ENCODE assay signal across 1 cellular context in the genomic region with DNA sequence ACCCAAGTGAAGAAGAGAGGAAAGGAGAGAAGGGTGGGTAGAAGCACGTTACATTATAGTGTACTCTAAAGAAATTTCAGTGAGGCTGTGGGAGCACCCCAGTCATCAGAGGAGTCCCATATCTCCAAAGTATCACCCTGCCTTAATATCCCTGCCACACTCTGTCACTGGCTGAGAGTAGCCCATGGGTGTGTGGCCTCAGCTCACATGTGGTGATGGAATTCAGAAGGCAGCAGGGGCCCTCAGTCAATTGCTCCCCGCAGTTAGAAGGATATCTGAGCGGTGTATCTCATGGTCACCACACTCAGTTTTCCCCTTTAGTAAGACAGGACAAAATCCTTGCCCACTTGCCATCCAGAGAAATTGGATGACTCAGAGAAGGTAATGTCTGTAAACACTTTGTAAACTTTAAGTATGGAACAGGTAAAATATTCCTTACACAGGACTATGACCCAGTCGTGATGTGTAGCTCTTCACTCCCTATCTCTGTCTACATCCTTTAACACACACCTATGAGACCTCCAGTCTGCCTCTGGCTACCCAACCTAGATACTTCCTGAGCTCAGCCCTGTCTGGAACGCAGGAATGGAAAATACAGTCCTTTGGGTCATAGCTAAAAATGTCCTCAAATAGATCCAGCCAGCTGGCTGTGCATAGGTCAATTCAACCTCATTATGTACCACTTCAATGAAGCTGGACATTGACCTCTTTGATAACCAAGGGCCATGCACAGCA.
TF ChIP-seq lines count a peak whose summit lies in the region.

No MANE protein-coding gene starts in this region.

TF ChIP-seq in HepG2, 621 proteins besides CTCF, POLR2A, EP300 and RAD21 (continued from another document and continues in another):
- TF ChIP-seq, protein P1, sequence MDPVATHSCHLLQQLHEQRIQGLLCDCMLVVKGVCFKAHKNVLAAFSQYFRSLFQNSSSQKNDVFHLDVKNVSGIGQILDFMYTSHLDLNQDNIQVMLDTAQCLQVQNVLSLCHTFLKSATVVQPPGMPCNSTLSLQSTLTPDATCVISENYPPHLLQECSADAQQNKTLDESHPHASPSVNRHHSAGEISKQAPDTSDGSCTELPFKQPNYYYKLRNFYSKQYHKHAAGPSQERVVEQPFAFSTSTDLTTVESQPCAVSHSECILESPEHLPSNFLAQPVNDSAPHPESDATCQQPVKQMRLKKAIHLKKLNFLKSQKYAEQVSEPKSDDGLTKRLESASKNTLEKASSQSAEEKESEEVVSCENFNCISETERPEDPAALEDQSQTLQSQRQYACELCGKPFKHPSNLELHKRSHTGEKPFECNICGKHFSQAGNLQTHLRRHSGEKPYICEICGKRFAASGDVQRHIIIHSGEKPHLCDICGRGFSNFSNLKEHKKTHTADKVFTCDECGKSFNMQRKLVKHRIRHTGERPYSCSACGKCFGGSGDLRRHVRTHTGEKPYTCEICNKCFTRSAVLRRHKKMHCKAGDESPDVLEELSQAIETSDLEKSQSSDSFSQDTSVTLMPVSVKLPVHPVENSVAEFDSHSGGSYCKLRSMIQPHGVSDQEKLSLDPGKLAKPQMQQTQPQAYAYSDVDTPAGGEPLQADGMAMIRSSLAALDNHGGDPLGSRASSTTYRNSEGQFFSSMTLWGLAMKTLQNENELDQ (CRISPR knock-in tag; IDR thresholded peaks at IDR 0.05; ENCODE audit: borderline replicate concordance) = no peak
- TF ChIP-seq SKI (IDR thresholded peaks at IDR 0.05; ENCODE audit: partially characterized antibody) (peak; percentile 82), MBD4 (IDR thresholded peaks at IDR 0.05; ENCODE audit: borderline replicate concordance, low read length) (peak; percentile 64; the same call in 1 of the 2 replicates), ZSCAN29 (CRISPR knock-in tag; conservative IDR thresholded peaks at IDR 0.05) (no peak), YY1 (IDR thresholded peaks at IDR 0.05; ENCODE audit: insufficient read depth, insufficient replicate concordance, low read depth, low read length) (no peak), ZKSCAN5 (CRISPR knock-in tag; IDR thresholded peaks at IDR 0.05) (no peak), ATM (IDR thresholded peaks at IDR 0.05; ENCODE audit: borderline replicate concordance) (peak; percentile 73; the same call in 1 of the 2 replicates), ZNF720 (CRISPR knock-in tag; IDR thresholded peaks at IDR 0.05) (no peak), ZNF256 (CRISPR knock-in tag; conservative IDR thresholded peaks at IDR 0.05) (no peak), NFIC (IDR thresholded peaks at IDR 0.05; ENCODE audit: low read length) (peak; percentile 81; the same call in 1 of the 2 replicates), KMT2B (CRISPR knock-in tag; IDR thresholded peaks at IDR 0.05) (no peak; the same call in 1 of the 2 replicates), ZNF772 (CRISPR knock-in tag; IDR thresholded peaks at IDR 0.05) (peak; percentile 75; the same call in 1 of the 2 replicates), ZFP36 (IDR thresholded peaks at IDR 0.05; ENCODE audit: borderline replicate concordance, low read depth, low read length, partially characterized antibody) (no peak), ZNF207 (IDR thresholded peaks at IDR 0.05; ENCODE audit: borderline replicate concordance) (no peak), NR2F6 (IDR thresholded peaks at IDR 0.05) (peak; percentile 89), NR2F6 (CRISPR knock-in tag; IDR thresholded peaks at IDR 0.05) (peak; percentile 94), ZNF446 (CRISPR knock-in tag; IDR thresholded peaks at IDR 0.05) (no peak), ZZZ3 (CRISPR knock-in tag; IDR thresholded peaks at IDR 0.05; ENCODE audit: borderline replicate concordance) (no peak), GABPA (IDR thresholded peaks at IDR 0.05; ENCODE audit: low read depth, low read length) (no peak), GABPA (CRISPR knock-in tag; IDR thresholded peaks at IDR 0.05; ENCODE audit: low read depth) (peak; percentile 62), ZFX (CRISPR knock-in tag; IDR thresholded peaks at IDR 0.05; ENCODE audit: low read depth) (peak; percentile 43; the same call in 1 of the 2 replicates), ZFP1 (CRISPR knock-in tag; IDR thresholded peaks at IDR 0.05) (peak; percentile 62; the same call in 1 of the 2 replicates), RARA (CRISPR knock-in tag; IDR thresholded peaks at IDR 0.05) (peak; percentile 90), ERF (CRISPR knock-in tag; IDR thresholded peaks at IDR 0.05) (peak; percentile 90), POLR2AphosphoS5 (IDR thresholded peaks at IDR 0.05; ENCODE audit: low read depth, low read length) (peak; percentile 49), BRD4 (CRISPR knock-in tag; IDR thresholded peaks at IDR 0.05) (no peak), MYC (CRISPR knock-in tag; IDR thresholded peaks at IDR 0.05; ENCODE audit: borderline replicate concordance) (no peak), KLF11 (CRISPR knock-in tag; IDR thresholded peaks at IDR 0.05) (no peak), ELF4 (CRISPR knock-in tag; IDR thresholded peaks at IDR 0.05; ENCODE audit: borderline replicate concordance) (peak; percentile 36; the same call in 1 of the 2 replicates), CEBPB (IDR thresholded peaks at IDR 0.05; ENCODE audit: borderline replicate concordance, low read depth, low read length) (no peak), PHF21A (CRISPR knock-in tag; IDR thresholded peaks at IDR 0.05) (peak; percentile 97), RFX5 (IDR thresholded peaks at IDR 0.05; ENCODE audit: low read depth, low read length) (no peak), ZNF570 (CRISPR knock-in tag; IDR thresholded peaks at IDR 0.05; ENCODE audit: borderline replicate concordance) (no peak)
- TF ChIP-seq, protein P2, sequence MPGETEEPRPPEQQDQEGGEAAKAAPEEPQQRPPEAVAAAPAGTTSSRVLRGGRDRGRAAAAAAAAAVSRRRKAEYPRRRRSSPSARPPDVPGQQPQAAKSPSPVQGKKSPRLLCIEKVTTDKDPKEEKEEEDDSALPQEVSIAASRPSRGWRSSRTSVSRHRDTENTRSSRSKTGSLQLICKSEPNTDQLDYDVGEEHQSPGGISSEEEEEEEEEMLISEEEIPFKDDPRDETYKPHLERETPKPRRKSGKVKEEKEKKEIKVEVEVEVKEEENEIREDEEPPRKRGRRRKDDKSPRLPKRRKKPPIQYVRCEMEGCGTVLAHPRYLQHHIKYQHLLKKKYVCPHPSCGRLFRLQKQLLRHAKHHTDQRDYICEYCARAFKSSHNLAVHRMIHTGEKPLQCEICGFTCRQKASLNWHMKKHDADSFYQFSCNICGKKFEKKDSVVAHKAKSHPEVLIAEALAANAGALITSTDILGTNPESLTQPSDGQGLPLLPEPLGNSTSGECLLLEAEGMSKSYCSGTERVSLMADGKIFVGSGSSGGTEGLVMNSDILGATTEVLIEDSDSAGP (CRISPR knock-in tag; IDR thresholded peaks at IDR 0.05; ENCODE audit: borderline replicate concordance) = no peak
- TF ChIP-seq, protein P3, sequence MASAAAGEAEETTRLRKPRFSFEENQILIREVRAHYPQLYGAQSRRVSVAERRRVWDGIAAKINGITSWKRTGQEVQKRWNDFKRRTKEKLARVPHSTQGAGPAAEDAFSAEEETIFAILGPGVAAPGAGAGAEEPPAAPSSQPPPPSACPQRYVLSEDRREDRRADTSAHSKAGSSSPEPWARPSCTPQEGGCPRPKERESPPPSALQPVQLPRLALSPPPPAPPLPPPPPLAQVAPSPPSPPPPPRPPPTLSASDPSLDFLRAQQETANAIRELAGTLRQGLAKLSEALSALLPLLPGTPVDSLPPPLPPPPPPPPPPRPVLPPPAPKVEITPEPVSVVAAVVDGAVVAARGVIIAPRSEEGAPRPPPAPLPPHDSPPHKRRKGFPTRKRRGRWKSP (CRISPR knock-in tag; IDR thresholded peaks at IDR 0.05) = no peak
- TF ChIP-seq, protein P4, sequence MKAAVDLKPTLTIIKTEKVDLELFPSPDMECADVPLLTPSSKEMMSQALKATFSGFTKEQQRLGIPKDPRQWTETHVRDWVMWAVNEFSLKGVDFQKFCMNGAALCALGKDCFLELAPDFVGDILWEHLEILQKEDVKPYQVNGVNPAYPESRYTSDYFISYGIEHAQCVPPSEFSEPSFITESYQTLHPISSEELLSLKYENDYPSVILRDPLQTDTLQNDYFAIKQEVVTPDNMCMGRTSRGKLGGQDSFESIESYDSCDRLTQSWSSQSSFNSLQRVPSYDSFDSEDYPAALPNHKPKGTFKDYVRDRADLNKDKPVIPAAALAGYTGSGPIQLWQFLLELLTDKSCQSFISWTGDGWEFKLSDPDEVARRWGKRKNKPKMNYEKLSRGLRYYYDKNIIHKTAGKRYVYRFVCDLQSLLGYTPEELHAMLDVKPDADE (CRISPR knock-in tag; IDR thresholded peaks at IDR 0.05) = no peak
- TF ChIP-seq, protein P5, sequence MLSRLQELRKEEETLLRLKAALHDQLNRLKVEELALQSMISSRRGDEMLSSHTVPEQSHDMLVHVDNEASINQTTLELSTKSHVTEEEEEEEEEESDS (CRISPR knock-in tag; IDR thresholded peaks at IDR 0.05; ENCODE audit: borderline replicate concordance) = no peak
- TF ChIP-seq, protein P6, sequence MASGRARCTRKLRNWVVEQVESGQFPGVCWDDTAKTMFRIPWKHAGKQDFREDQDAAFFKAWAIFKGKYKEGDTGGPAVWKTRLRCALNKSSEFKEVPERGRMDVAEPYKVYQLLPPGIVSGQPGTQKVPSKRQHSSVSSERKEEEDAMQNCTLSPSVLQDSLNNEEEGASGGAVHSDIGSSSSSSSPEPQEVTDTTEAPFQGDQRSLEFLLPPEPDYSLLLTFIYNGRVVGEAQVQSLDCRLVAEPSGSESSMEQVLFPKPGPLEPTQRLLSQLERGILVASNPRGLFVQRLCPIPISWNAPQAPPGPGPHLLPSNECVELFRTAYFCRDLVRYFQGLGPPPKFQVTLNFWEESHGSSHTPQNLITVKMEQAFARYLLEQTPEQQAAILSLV (CRISPR knock-in tag; IDR thresholded peaks at IDR 0.05; ENCODE audit: borderline replicate concordance) = no peak
- TF ChIP-seq, protein P7, sequence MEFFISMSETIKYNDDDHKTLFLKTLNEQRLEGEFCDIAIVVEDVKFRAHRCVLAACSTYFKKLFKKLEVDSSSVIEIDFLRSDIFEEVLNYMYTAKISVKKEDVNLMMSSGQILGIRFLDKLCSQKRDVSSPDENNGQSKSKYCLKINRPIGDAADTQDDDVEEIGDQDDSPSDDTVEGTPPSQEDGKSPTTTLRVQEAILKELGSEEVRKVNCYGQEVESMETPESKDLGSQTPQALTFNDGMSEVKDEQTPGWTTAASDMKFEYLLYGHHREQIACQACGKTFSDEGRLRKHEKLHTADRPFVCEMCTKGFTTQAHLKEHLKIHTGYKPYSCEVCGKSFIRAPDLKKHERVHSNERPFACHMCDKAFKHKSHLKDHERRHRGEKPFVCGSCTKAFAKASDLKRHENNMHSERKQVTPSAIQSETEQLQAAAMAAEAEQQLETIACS (CRISPR knock-in tag; IDR thresholded peaks at IDR 0.05) = no peak
- TF ChIP-seq, protein P8, sequence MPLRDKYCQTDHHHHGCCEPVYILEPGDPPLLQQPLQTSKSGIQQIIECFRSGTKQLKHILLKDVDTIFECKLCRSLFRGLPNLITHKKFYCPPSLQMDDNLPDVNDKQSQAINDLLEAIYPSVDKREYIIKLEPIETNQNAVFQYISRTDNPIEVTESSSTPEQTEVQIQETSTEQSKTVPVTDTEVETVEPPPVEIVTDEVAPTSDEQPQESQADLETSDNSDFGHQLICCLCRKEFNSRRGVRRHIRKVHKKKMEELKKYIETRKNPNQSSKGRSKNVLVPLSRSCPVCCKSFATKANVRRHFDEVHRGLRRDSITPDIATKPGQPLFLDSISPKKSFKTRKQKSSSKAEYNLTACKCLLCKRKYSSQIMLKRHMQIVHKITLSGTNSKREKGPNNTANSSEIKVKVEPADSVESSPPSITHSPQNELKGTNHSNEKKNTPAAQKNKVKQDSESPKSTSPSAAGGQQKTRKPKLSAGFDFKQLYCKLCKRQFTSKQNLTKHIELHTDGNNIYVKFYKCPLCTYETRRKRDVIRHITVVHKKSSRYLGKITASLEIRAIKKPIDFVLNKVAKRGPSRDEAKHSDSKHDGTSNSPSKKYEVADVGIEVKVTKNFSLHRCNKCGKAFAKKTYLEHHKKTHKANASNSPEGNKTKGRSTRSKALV (CRISPR knock-in tag; IDR thresholded peaks at IDR 0.05) = no peak
- TF ChIP-seq, protein P9, sequence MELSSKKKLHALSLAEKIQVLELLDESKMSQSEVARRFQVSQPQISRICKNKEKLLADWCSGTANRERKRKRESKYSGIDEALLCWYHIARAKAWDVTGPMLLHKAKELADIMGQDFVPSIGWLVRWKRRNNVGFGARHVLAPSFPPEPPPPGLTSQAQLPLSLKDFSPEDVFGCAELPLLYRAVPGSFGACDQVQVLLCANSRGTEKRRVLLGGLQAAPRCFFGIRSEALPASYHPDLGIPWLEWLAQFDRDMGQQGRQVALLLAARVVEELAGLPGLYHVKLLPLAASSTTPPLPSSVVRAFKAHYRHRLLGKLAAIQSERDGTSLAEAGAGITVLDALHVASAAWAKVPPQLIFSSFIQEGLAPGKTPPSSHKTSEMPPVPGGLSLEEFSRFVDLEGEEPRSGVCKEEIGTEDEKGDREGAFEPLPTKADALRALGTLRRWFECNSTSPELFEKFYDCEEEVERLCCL (CRISPR knock-in tag; IDR thresholded peaks at IDR 0.05; ENCODE audit: borderline replicate concordance) = no peak; the same call in 1 of the 2 replicates
- TF ChIP-seq, protein P10, sequence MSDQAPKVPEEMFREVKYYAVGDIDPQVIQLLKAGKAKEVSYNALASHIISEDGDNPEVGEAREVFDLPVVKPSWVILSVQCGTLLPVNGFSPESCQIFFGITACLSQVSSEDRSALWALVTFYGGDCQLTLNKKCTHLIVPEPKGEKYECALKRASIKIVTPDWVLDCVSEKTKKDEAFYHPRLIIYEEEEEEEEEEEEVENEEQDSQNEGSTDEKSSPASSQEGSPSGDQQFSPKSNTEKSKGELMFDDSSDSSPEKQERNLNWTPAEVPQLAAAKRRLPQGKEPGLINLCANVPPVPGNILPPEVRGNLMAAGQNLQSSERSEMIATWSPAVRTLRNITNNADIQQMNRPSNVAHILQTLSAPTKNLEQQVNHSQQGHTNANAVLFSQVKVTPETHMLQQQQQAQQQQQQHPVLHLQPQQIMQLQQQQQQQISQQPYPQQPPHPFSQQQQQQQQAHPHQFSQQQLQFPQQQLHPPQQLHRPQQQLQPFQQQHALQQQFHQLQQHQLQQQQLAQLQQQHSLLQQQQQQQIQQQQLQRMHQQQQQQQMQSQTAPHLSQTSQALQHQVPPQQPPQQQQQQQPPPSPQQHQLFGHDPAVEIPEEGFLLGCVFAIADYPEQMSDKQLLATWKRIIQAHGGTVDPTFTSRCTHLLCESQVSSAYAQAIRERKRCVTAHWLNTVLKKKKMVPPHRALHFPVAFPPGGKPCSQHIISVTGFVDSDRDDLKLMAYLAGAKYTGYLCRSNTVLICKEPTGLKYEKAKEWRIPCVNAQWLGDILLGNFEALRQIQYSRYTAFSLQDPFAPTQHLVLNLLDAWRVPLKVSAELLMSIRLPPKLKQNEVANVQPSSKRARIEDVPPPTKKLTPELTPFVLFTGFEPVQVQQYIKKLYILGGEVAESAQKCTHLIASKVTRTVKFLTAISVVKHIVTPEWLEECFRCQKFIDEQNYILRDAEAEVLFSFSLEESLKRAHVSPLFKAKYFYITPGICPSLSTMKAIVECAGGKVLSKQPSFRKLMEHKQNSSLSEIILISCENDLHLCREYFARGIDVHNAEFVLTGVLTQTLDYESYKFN (CRISPR knock-in tag; conservative IDR thresholded peaks at IDR 0.05) = peak; percentile 98
